Comparison of ENCODE assay signal across 16 cellular contexts in genomic region chr17:29620779-29621500, GRCh38. TPM values are rescaled to one million over a fixed set of nuclear protein-coding genes. Genes with fewer than 3 reads are reported as not detected.
DNase-seq lines count a peak whose midpoint lies in the region; ATAC-seq, FAIRE-seq and TF ChIP-seq lines count a peak whose summit lies in the region.
"Had no signal": no experiment of that assay in that cellular context is flagged by ENCODE, and none has a peak within 500 bp of the region (broad histone marks: within the 10 kb centered on the region; RNA-seq: fewer than 3 reads in every experiment).

No MANE protein-coding gene starts in this region.

- no peak overlapping the region for H3K27ac Mint-ChIP-seq in activated B cell treated with CpG ODN at 0.5 μM for 24 hours

- H3K36me3 ChIP-seq in right atrium auricular region (no peaks in the 10 kb centered on the region), keratinocyte (ENCODE audit: control insufficient read depth in 2 of 2, extremely low read depth in 1 of 2, insufficient read depth in 2 of 2, low read length in 2 of 2) (peaks cover 0 to 5% of the 10 kb centered on the region in 2 experiments), tibial artery (no peaks in the 10 kb centered on the region)

- peak overlapping the region; percentile 50 for H3K4me3 Mint-ChIP-seq in activated B cell treated with CpG ODN at 0.5 μM for 24 hours

- DNase-seq in right atrium auricular region (ENCODE audit: low spot score), result no peak
- no peak for DNase-seq in left ventricle myocardium superior
- no peak for DNase-seq in activated B cell treated with CpG ODN at 0.5 μM for 24 hours
- no peak for DNase-seq in keratinocyte (ENCODE audit: low read depth, low spot score)
- DNase-seq in tibial artery, result peak in 1 of 2 donors; percentile 68
- DNase-seq in GF-D8 (lab: John Stamatoyannopoulos, UW), result no peak
- DNase-seq: activated CD4-positive, CD25-positive, alpha-beta regulatory T cell treated with anti-CD3 and anti-CD28 coated beads, Interleukin-2, amount 50 U/mL, for 72 hours; midbrain; NCI-H187; NCI-H526; SW 1271 had no signal

- CTCF ChIA-PET in activated B cell treated with CpG ODN at 0.5 μM for 24 hours (lab: Charles Lee), result no interaction called here

- TF ChIP-seq CTCF in right atrium auricular region (IDR thresholded peaks at IDR 0.05), result no peak
- TF ChIP-seq CTCF in activated B cell treated with CpG ODN at 0.5 μM for 24 hours (IDR thresholded peaks at IDR 0.05), result no peak
- TF ChIP-seq CTCF in keratinocyte (optimal IDR thresholded peaks at IDR 0.05 in 1 of 3, IDR thresholded peaks at IDR 0.05 in 1 of 3, conservative IDR thresholded peaks at IDR 0.05 in 1 of 3; ENCODE audit: extremely low read depth in 1 of 3, insufficient read depth in 2 of 3, low read length in 3 of 3), result no peak
- no peak for TF ChIP-seq CTCF in tibial artery (IDR thresholded peaks at IDR 0.05)

- no peaks in the 10 kb centered on the region for H3K9me1 ChIP-seq in keratinocyte (ENCODE audit: control insufficient read depth, extremely low read depth, insufficient read depth, low read length)

- no peak overlapping the region for H3K9ac ChIP-seq in keratinocyte (ENCODE audit: control insufficient read depth, extremely low read depth, insufficient read depth, low read length)

- ATAC-seq in left ventricle myocardium superior, result no peak
- ATAC-seq in activated B cell treated with CpG ODN at 0.5 μM for 24 hours (ENCODE audit: low read depth), result no peak
- no peak for ATAC-seq in GM18868 (IDR thresholded peaks at IDR 0.05; ENCODE audit: unreplicated experiment)
- no peak for ATAC-seq in GM19452 (IDR thresholded peaks at IDR 0.05; ENCODE audit: unreplicated experiment)
- ATAC-seq: PC-3 had no signal

- H3K4me2 ChIP-seq in keratinocyte (ENCODE audit: control insufficient read depth, extremely low read depth, insufficient read depth, low read depth, low read length), result peak overlapping the region; percentile 18

- H3K9me3 ChIP-seq in right atrium auricular region (no peaks in the 10 kb centered on the region), keratinocyte (ENCODE audit: control insufficient read depth, low read depth, low read length) (no peaks in the 10 kb centered on the region), tibial artery (no peaks in the 10 kb centered on the region)

- POLR2A ChIA-PET in activated B cell treated with CpG ODN at 0.5 μM for 24 hours (lab: Charles Lee), result interaction anchor here (0.6 to 0.9 kb wide), 2 partner anchors 39 to 57 kb away, joined by 3 read pairs; no protein-coding TSS in a partner anchor

- H3K27me3 ChIP-seq in right atrium auricular region, result no peaks in the 10 kb centered on the region
- no peaks in the 10 kb centered on the region for H3K27me3 ChIP-seq in keratinocyte (ENCODE audit: control insufficient read depth, extremely low read depth, insufficient read depth, low read length)
- peaks cover 0 to 6% of the 10 kb centered on the region in 2 donors for H3K27me3 ChIP-seq in tibial artery

- H3K79me2 ChIP-seq in keratinocyte (ENCODE audit: control insufficient read depth, insufficient read depth, low read length), result peaks cover 23% of the 10 kb centered on the region

- H2AFZ ChIP-seq in keratinocyte (ENCODE audit: control insufficient read depth, low read length), result no peak overlapping the region

- H3K9me3 Mint-ChIP-seq in activated B cell treated with CpG ODN at 0.5 μM for 24 hours, result no peaks in the 10 kb centered on the region

- no peaks in the 10 kb centered on the region for H3K36me3 Mint-ChIP-seq in activated B cell treated with CpG ODN at 0.5 μM for 24 hours (ENCODE audit: low read depth)

- peaks cover 2% of the 10 kb centered on the region for H3K27me3 Mint-ChIP-seq in activated B cell treated with CpG ODN at 0.5 μM for 24 hours

- intact Hi-C loops in left ventricle myocardium superior (cut with micrococcal nuclease) (no loop called here), activated B cell treated with CpG ODN at 0.5 μM for 24 hours (cut with micrococcal nuclease) (no loop called here), tibial artery (cut with DNase I; ENCODE audit: low total_unique reads) (no loop called here)

- FAIRE-seq in keratinocyte (lab: Jason Lieb, UNC), result no peak
- FAIRE-seq: endometrium, GM12891 had no signal

- H3K4me3 ChIP-seq in right atrium auricular region (peak overlapping the region in 1 of 2 donors; percentile 69), keratinocyte (ENCODE audit: control insufficient read depth in 2 of 3, extremely low read depth in 1 of 3, insufficient read depth in 2 of 3, low read depth in 1 of 3, low read length in 3 of 3) (no peak overlapping the region), tibial artery (peak overlapping the region; percentile 67 to 86)

- H3K27ac ChIP-seq in right atrium auricular region, result peak overlapping the region; percentile 82 to 86
- H3K27ac ChIP-seq in keratinocyte (ENCODE audit: control insufficient read depth, insufficient read depth, low read length), result no peak overlapping the region
- peak overlapping the region; percentile 82 for H3K27ac ChIP-seq in tibial artery

- H4K20me1 ChIP-seq in keratinocyte (ENCODE audit: control insufficient read depth, extremely low read depth, insufficient read depth, low read length), result no peaks in the 10 kb centered on the region

- peaks cover 53% of the 10 kb centered on the region for H3K4me1 Mint-ChIP-seq in activated B cell treated with CpG ODN at 0.5 μM for 24 hours

- H3K4me1 ChIP-seq in right atrium auricular region (peaks cover 0 to 73% of the 10 kb centered on the region in 2 donors), keratinocyte (ENCODE audit: control insufficient read depth, extremely low read depth, insufficient read depth, low read length) (peaks cover 78% of the 10 kb centered on the region), tibial artery (peaks cover 0 to 76% (median 54%) of the 10 kb centered on the region in 4 donors)

- dilution Hi-C loops in keratinocyte (cut with MboI; ENCODE audit: extremely low pct_ligation_motif_present, low sequenced_read_pairs), result loop anchor here (10.0 kb wide), 1 partner anchor 294 kb away; no protein-coding TSS in a partner anchor

RNA-seq across cellular contexts. Expression of gene CORO6, which starts 1.8 kb away (rescaled TPM):
- 10 to 100 TPM; 65.0 to 87.6 TPM for total RNA-seq in right atrium auricular region
- 104 TPM for total RNA-seq in left ventricle myocardium superior
- 4.1 and 5.1 TPM in 2 replicates for total RNA-seq in activated B cell treated with CpG ODN at 0.5 μM for 24 hours
- 20.5 to 50.9 TPM (median 28.8 TPM) in 3 replicates for polyA plus RNA-seq in keratinocyte
- polyA plus RNA-seq in keratinocyte (2011; ENCODE audit: low read depth), result 6.6 TPM
- 9.2 and 10.8 TPM in 2 replicates for polyA plus RNA-seq in keratinocyte (2011; cell fraction: cytosol; rRNA removed)
- 191 and 224 TPM in 2 replicates for polyA plus RNA-seq in keratinocyte (2011; cell fraction: nucleus; rRNA removed)
- 14.6 and 16.8 TPM in 2 replicates for polyA plus RNA-seq in keratinocyte (2012; ENCODE audit: low replicate concordance)
- polyA minus RNA-seq in keratinocyte, result 34.8 to 68.4 TPM (median 42.9 TPM) in 3 replicates
- polyA minus RNA-seq in keratinocyte (2011; cell fraction: cytosol; rRNA and poly(A)+ RNA removed), result 17.6 TPM
- 35.6 and 40.7 TPM in 2 replicates for polyA minus RNA-seq in keratinocyte (2011; cell fraction: nucleus; rRNA and poly(A)+ RNA removed)

RNA-seq across cellular contexts. Expression of gene ANKRD13B, which starts 28.0 kb away (rescaled TPM):
- total RNA-seq in right atrium auricular region (1 to 10 TPM; 6.6 to 8.3 TPM), left ventricle myocardium superior (8.3 TPM), activated B cell treated with CpG ODN at 0.5 μM for 24 hours (3.5 and 5.2 TPM in 2 replicates)
- polyA plus RNA-seq in keratinocyte, result 3.7 to 6.5 TPM (median 5.0 TPM) in 3 replicates
- 3.7 TPM for polyA plus RNA-seq in keratinocyte (2011; ENCODE audit: low read depth)
- polyA plus RNA-seq in keratinocyte (2011; cell fraction: cytosol; rRNA removed), result 2.8 and 5.7 TPM in 2 replicates
- 13.0 and 14.3 TPM in 2 replicates for polyA plus RNA-seq in keratinocyte (2011; cell fraction: nucleus; rRNA removed)
- 6.7 and 7.8 TPM in 2 replicates for polyA plus RNA-seq in keratinocyte (2012; ENCODE audit: low replicate concordance)
- polyA minus RNA-seq in keratinocyte, result 4.8 to 12.7 TPM (median 5.3 TPM) in 3 replicates
- polyA minus RNA-seq in keratinocyte (2011; cell fraction: cytosol; rRNA and poly(A)+ RNA removed), result 12.9 TPM
- 6.2 and 9.9 TPM in 2 replicates for polyA minus RNA-seq in keratinocyte (2011; cell fraction: nucleus; rRNA and poly(A)+ RNA removed)

RNA-seq across cellular contexts. Expression of gene GIT1, which starts 31.5 kb away (rescaled TPM):
- 10 to 100 TPM; 26.7 to 48.1 TPM for total RNA-seq in right atrium auricular region
- total RNA-seq in left ventricle myocardium superior, result 31.5 TPM
- 41.7 and 45.3 TPM in 2 replicates for total RNA-seq in activated B cell treated with CpG ODN at 0.5 μM for 24 hours
- 35.9 to 42.7 TPM (median 37.9 TPM) in 3 replicates for polyA plus RNA-seq in keratinocyte
- polyA plus RNA-seq in keratinocyte (2011; ENCODE audit: low read depth), result 34.5 TPM
- 26.3 and 43.3 TPM in 2 replicates for polyA plus RNA-seq in keratinocyte (2011; cell fraction: cytosol; rRNA removed)
- polyA plus RNA-seq in keratinocyte (2011; cell fraction: nucleus; rRNA removed), result 55.9 and 64.8 TPM in 2 replicates
- 28.3 and 36.4 TPM in 2 replicates for polyA plus RNA-seq in keratinocyte (2012; ENCODE audit: low replicate concordance)
- 43.0 to 93.0 TPM (median 49.5 TPM) in 3 replicates for polyA minus RNA-seq in keratinocyte
- polyA minus RNA-seq in keratinocyte (2011; cell fraction: cytosol; rRNA and poly(A)+ RNA removed), result 58.7 TPM
- 36.5 and 45.9 TPM in 2 replicates for polyA minus RNA-seq in keratinocyte (2011; cell fraction: nucleus; rRNA and poly(A)+ RNA removed)

RNA-seq across cellular contexts. Expression of gene TP53I13, which starts 52.4 kb away (rescaled TPM):
- total RNA-seq in right atrium auricular region, result 10 to 100 TPM; 48.8 to 67.0 TPM
- 40.1 TPM for total RNA-seq in left ventricle myocardium superior
- 65.1 and 71.2 TPM in 2 replicates for total RNA-seq in activated B cell treated with CpG ODN at 0.5 μM for 24 hours
- polyA plus RNA-seq in keratinocyte, result 11.9 to 34.7 TPM (median 14.5 TPM) in 3 replicates
- polyA plus RNA-seq in keratinocyte (2011; ENCODE audit: low read depth), result 4.4 TPM
- 5.8 and 16.5 TPM in 2 replicates for polyA plus RNA-seq in keratinocyte (2011; cell fraction: cytosol; rRNA removed)
- 71.4 and 101 TPM in 2 replicates for polyA plus RNA-seq in keratinocyte (2011; cell fraction: nucleus; rRNA removed)
- 17.7 and 24.8 TPM in 2 replicates for polyA plus RNA-seq in keratinocyte (2012; ENCODE audit: low replicate concordance)
- polyA minus RNA-seq in keratinocyte, result 10.9 to 22.2 TPM (median 13.1 TPM) in 3 replicates
- polyA minus RNA-seq in keratinocyte (2011; cell fraction: cytosol; rRNA and poly(A)+ RNA removed), result 39.5 TPM
- polyA minus RNA-seq in keratinocyte (2011; cell fraction: nucleus; rRNA and poly(A)+ RNA removed), result 21.7 and 26.6 TPM in 2 replicates

RNA-seq across cellular contexts. Expression of gene ABHD15, which starts 54.1 kb away (rescaled TPM):
- 1 to 10 TPM; 9.0 to 9.5 TPM for total RNA-seq in right atrium auricular region
- 6.4 TPM for total RNA-seq in left ventricle myocardium superior
- total RNA-seq in activated B cell treated with CpG ODN at 0.5 μM for 24 hours, result 11.0 and 11.2 TPM in 2 replicates
- 6.2 to 6.9 TPM (median 6.8 TPM) in 3 replicates for polyA plus RNA-seq in keratinocyte
- polyA plus RNA-seq in keratinocyte (2011; ENCODE audit: low read depth), result 1.5 TPM
- polyA plus RNA-seq in keratinocyte (2011; cell fraction: cytosol; rRNA removed), result 5.3 and 5.5 TPM in 2 replicates
- 11.2 and 11.7 TPM in 2 replicates for polyA plus RNA-seq in keratinocyte (2011; cell fraction: nucleus; rRNA removed)
- 2.8 and 7.5 TPM in 2 replicates for polyA plus RNA-seq in keratinocyte (2012; ENCODE audit: low replicate concordance)
- 9.9 to 13.5 TPM (median 13.0 TPM) in 3 replicates for polyA minus RNA-seq in keratinocyte
- 12.3 TPM for polyA minus RNA-seq in keratinocyte (2011; cell fraction: cytosol; rRNA and poly(A)+ RNA removed)
- 12.8 and 13.8 TPM in 2 replicates for polyA minus RNA-seq in keratinocyte (2011; cell fraction: nucleus; rRNA and poly(A)+ RNA removed)

Comparison
In these comparisons a context has a peak if more than half of its experiments do, and no peak if none do; other contexts are left out.
1. H3K4me3 ChIP-seq: peak in tibial artery (2 of 2); none in keratinocyte (0 of 3).
2. RNA of gene CORO6, which starts 1.8 kb away (total RNA-seq): 104 TPM in left ventricle myocardium superior (single experiment) and 65.0 to 87.6 TPM in right atrium auricular region; 4.1 to 5.1 TPM in activated B cell treated with CpG ODN at 0.5 μM for 24 hours; every median in the first group is over 10 times any median in the second.